In the genomic region with DNA sequence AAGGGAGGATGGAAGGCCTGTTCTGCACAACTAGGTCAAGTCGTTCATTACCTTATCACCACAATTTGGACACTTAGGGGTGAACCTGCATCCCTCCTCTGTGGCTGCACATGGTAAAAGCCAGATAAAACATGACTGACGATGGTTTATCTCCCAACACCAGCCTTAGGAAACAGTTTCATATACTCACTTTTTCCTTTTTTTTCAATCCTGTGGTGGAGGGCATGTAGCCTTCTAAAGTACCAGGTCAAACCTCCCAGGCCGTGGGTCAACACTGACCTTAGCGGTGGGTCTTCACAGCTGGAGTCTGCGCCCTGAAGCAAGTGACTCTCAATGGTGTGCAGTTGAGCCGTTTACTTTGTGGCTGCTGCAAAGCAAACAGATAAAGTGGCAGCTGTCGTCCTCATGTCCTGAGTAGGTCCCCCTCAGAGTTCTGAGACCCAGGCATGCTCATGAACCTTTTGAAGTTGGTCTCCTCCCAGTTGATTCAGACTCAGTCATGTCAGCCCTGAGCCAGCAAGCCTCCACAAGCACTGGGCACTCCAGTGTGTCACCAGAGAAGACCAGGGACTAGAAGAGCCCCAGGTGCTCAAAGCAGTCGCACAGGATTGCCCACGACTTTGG, we compare ENCODE assay signal across 1 cellular context.
A peak's percentile ranks its signal among the peaks of the same experiment; 100 is the strongest.
TF ChIP-seq lines count a peak whose summit lies in the region.

No MANE protein-coding gene starts in this region.

TF ChIP-seq in K562, 482 proteins besides CTCF, POLR2A, EP300 and RAD21 (continued from another document and continues in another):
- TF ChIP-seq MEF2D (tag; conservative IDR thresholded peaks at IDR 0.05; ENCODE audit: low read depth) (peak; percentile 51; the same call in 1 of the 2 replicates), ZNF780A (CRISPR knock-in tag; IDR thresholded peaks at IDR 0.05) (no peak), NFRKB (IDR thresholded peaks at IDR 0.05; ENCODE audit: low read depth) (no peak), GABPB1 (CRISPR knock-in tag; IDR thresholded peaks at IDR 0.05) (peak; percentile 56; the same call in 1 of the 2 replicates), TCF7 (IDR thresholded peaks at IDR 0.05; ENCODE audit: borderline replicate concordance) (peak; percentile 62; the same call in 1 of the 2 replicates), CHD1 (IDR thresholded peaks at IDR 0.05; ENCODE audit: low read length) (no peak), XRCC5 (IDR thresholded peaks at IDR 0.05; ENCODE audit: low read depth, low read length) (peak; percentile 75), CBX2 (IDR thresholded peaks at IDR 0.05; ENCODE audit: insufficient read depth, low read length, poor library complexity, severe bottlenecking) (no peak), ZNF347 (CRISPR knock-in tag; IDR thresholded peaks at IDR 0.05; ENCODE audit: low read depth) (no peak), ZFP36 (IDR thresholded peaks at IDR 0.05; ENCODE audit: low read depth, low read length, partially characterized antibody) (no peak), POLR3A (IDR thresholded peaks at IDR 0.05; ENCODE audit: borderline replicate concordance, extremely low read depth, insufficient read depth, insufficient read length) (no peak), ZNF239 (CRISPR knock-in tag; IDR thresholded peaks at IDR 0.05) (no peak), MYNN (IDR thresholded peaks at IDR 0.05) (peak; percentile 83), MYNN (CRISPR knock-in tag; IDR thresholded peaks at IDR 0.05) (no peak), NBN (IDR thresholded peaks at IDR 0.05; ENCODE audit: low read depth) (peak; percentile 87)
- TF ChIP-seq, protein P1, sequence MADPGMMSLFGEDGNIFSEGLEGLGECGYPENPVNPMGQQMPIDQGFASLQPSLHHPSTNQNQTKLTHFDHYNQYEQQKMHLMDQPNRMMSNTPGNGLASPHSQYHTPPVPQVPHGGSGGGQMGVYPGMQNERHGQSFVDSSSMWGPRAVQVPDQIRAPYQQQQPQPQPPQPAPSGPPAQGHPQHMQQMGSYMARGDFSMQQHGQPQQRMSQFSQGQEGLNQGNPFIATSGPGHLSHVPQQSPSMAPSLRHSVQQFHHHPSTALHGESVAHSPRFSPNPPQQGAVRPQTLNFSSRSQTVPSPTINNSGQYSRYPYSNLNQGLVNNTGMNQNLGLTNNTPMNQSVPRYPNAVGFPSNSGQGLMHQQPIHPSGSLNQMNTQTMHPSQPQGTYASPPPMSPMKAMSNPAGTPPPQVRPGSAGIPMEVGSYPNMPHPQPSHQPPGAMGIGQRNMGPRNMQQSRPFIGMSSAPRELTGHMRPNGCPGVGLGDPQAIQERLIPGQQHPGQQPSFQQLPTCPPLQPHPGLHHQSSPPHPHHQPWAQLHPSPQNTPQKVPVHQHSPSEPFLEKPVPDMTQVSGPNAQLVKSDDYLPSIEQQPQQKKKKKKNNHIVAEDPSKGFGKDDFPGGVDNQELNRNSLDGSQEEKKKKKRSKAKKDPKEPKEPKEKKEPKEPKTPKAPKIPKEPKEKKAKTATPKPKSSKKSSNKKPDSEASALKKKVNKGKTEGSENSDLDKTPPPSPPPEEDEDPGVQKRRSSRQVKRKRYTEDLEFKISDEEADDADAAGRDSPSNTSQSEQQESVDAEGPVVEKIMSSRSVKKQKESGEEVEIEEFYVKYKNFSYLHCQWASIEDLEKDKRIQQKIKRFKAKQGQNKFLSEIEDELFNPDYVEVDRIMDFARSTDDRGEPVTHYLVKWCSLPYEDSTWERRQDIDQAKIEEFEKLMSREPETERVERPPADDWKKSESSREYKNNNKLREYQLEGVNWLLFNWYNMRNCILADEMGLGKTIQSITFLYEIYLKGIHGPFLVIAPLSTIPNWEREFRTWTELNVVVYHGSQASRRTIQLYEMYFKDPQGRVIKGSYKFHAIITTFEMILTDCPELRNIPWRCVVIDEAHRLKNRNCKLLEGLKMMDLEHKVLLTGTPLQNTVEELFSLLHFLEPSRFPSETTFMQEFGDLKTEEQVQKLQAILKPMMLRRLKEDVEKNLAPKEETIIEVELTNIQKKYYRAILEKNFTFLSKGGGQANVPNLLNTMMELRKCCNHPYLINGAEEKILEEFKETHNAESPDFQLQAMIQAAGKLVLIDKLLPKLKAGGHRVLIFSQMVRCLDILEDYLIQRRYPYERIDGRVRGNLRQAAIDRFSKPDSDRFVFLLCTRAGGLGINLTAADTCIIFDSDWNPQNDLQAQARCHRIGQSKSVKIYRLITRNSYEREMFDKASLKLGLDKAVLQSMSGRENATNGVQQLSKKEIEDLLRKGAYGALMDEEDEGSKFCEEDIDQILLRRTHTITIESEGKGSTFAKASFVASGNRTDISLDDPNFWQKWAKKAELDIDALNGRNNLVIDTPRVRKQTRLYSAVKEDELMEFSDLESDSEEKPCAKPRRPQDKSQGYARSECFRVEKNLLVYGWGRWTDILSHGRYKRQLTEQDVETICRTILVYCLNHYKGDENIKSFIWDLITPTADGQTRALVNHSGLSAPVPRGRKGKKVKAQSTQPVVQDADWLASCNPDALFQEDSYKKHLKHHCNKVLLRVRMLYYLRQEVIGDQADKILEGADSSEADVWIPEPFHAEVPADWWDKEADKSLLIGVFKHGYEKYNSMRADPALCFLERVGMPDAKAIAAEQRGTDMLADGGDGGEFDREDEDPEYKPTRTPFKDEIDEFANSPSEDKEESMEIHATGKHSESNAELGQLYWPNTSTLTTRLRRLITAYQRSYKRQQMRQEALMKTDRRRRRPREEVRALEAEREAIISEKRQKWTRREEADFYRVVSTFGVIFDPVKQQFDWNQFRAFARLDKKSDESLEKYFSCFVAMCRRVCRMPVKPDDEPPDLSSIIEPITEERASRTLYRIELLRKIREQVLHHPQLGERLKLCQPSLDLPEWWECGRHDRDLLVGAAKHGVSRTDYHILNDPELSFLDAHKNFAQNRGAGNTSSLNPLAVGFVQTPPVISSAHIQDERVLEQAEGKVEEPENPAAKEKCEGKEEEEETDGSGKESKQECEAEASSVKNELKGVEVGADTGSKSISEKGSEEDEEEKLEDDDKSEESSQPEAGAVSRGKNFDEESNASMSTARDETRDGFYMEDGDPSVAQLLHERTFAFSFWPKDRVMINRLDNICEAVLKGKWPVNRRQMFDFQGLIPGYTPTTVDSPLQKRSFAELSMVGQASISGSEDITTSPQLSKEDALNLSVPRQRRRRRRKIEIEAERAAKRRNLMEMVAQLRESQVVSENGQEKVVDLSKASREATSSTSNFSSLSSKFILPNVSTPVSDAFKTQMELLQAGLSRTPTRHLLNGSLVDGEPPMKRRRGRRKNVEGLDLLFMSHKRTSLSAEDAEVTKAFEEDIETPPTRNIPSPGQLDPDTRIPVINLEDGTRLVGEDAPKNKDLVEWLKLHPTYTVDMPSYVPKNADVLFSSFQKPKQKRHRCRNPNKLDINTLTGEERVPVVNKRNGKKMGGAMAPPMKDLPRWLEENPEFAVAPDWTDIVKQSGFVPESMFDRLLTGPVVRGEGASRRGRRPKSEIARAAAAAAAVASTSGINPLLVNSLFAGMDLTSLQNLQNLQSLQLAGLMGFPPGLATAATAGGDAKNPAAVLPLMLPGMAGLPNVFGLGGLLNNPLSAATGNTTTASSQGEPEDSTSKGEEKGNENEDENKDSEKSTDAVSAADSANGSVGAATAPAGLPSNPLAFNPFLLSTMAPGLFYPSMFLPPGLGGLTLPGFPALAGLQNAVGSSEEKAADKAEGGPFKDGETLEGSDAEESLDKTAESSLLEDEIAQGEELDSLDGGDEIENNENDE (IDR thresholded peaks at IDR 0.05; ENCODE audit: low read depth, low read length), result no peak
- TF ChIP-seq, protein P2, sequence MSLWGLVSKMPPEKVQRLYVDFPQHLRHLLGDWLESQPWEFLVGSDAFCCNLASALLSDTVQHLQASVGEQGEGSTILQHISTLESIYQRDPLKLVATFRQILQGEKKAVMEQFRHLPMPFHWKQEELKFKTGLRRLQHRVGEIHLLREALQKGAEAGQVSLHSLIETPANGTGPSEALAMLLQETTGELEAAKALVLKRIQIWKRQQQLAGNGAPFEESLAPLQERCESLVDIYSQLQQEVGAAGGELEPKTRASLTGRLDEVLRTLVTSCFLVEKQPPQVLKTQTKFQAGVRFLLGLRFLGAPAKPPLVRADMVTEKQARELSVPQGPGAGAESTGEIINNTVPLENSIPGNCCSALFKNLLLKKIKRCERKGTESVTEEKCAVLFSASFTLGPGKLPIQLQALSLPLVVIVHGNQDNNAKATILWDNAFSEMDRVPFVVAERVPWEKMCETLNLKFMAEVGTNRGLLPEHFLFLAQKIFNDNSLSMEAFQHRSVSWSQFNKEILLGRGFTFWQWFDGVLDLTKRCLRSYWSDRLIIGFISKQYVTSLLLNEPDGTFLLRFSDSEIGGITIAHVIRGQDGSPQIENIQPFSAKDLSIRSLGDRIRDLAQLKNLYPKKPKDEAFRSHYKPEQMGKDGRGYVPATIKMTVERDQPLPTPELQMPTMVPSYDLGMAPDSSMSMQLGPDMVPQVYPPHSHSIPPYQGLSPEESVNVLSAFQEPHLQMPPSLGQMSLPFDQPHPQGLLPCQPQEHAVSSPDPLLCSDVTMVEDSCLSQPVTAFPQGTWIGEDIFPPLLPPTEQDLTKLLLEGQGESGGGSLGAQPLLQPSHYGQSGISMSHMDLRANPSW (CRISPR knock-in tag; IDR thresholded peaks at IDR 0.05), result no peak
- TF ChIP-seq, protein P3, sequence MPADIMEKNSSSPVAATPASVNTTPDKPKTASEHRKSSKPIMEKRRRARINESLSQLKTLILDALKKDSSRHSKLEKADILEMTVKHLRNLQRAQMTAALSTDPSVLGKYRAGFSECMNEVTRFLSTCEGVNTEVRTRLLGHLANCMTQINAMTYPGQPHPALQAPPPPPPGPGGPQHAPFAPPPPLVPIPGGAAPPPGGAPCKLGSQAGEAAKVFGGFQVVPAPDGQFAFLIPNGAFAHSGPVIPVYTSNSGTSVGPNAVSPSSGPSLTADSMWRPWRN (IDR thresholded peaks at IDR 0.05; ENCODE audit: low read depth), result peak; percentile 96
- TF ChIP-seq, protein P4, sequence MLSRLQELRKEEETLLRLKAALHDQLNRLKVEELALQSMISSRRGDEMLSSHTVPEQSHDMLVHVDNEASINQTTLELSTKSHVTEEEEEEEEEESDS (CRISPR knock-in tag; IDR thresholded peaks at IDR 0.05), result no peak
- TF ChIP-seq, protein P5, sequence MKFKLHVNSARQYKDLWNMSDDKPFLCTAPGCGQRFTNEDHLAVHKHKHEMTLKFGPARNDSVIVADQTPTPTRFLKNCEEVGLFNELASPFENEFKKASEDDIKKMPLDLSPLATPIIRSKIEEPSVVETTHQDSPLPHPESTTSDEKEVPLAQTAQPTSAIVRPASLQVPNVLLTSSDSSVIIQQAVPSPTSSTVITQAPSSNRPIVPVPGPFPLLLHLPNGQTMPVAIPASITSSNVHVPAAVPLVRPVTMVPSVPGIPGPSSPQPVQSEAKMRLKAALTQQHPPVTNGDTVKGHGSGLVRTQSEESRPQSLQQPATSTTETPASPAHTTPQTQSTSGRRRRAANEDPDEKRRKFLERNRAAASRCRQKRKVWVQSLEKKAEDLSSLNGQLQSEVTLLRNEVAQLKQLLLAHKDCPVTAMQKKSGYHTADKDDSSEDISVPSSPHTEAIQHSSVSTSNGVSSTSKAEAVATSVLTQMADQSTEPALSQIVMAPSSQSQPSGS (CRISPR knock-in tag; IDR thresholded peaks at IDR 0.05), result no peak
- TF ChIP-seq, protein P6, sequence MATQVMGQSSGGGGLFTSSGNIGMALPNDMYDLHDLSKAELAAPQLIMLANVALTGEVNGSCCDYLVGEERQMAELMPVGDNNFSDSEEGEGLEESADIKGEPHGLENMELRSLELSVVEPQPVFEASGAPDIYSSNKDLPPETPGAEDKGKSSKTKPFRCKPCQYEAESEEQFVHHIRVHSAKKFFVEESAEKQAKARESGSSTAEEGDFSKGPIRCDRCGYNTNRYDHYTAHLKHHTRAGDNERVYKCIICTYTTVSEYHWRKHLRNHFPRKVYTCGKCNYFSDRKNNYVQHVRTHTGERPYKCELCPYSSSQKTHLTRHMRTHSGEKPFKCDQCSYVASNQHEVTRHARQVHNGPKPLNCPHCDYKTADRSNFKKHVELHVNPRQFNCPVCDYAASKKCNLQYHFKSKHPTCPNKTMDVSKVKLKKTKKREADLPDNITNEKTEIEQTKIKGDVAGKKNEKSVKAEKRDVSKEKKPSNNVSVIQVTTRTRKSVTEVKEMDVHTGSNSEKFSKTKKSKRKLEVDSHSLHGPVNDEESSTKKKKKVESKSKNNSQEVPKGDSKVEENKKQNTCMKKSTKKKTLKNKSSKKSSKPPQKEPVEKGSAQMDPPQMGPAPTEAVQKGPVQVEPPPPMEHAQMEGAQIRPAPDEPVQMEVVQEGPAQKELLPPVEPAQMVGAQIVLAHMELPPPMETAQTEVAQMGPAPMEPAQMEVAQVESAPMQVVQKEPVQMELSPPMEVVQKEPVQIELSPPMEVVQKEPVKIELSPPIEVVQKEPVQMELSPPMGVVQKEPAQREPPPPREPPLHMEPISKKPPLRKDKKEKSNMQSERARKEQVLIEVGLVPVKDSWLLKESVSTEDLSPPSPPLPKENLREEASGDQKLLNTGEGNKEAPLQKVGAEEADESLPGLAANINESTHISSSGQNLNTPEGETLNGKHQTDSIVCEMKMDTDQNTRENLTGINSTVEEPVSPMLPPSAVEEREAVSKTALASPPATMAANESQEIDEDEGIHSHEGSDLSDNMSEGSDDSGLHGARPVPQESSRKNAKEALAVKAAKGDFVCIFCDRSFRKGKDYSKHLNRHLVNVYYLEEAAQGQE (CRISPR knock-in tag; IDR thresholded peaks at IDR 0.05; ENCODE audit: low read depth), result no peak
